ENCODE assay signal across 12 cellular contexts in genomic region chr10:62306663-62307062, GRCh38.
A peak's percentile ranks its signal among the peaks of the same experiment; 100 is the strongest.
DNase-seq lines count a peak whose midpoint lies in the region; ATAC-seq lines count a peak whose summit lies in the region.
"Had no signal": no experiment of that assay in that cellular context is flagged by ENCODE, and none has a peak within 500 bp of the region (broad histone marks: within the 10 kb centered on the region; RNA-seq: fewer than 3 reads in every experiment).

No MANE protein-coding gene starts in this region.

- peak; percentile 18 for ATAC-seq in stimulated activated naive CD8-positive, alpha-beta T cell treated with anti-CD3 and anti-CD28 coated beads, Interleukin-15, amount 100 ng/mL, for 72 hours
- ATAC-seq in HG03460 (IDR thresholded peaks at IDR 0.05; ENCODE audit: unreplicated experiment), result no peak

- peak overlapping the region; percentile 43 for H3K4me3 Mint-ChIP-seq in activated naive CD4-positive, alpha-beta T cell treated with anti-CD3 and anti-CD28 coated beads, Interleukin-2, amount 50 U/mL, for 24 hours
- no peak overlapping the region for H3K4me3 Mint-ChIP-seq in stimulated activated naive CD8-positive, alpha-beta T cell treated with anti-CD3 and anti-CD28 coated beads, Interleukin-15, amount 100 ng/mL, for 72 hours
- H3K4me3 Mint-ChIP-seq: brain had no signal

- H3K27ac Mint-ChIP-seq in activated naive CD4-positive, alpha-beta T cell treated with anti-CD3 and anti-CD28 coated beads, Interleukin-2, amount 50 U/mL, for 24 hours, result no peak overlapping the region
- no peak overlapping the region for H3K27ac Mint-ChIP-seq in stimulated activated naive CD8-positive, alpha-beta T cell treated with anti-CD3 and anti-CD28 coated beads, Interleukin-15, amount 100 ng/mL, for 72 hours
- H3K27ac Mint-ChIP-seq: brain had no signal

- peaks cover 42% of the 10 kb centered on the region for H3K4me1 Mint-ChIP-seq in activated naive CD4-positive, alpha-beta T cell treated with anti-CD3 and anti-CD28 coated beads, Interleukin-2, amount 50 U/mL, for 24 hours
- peaks cover 15% of the 10 kb centered on the region for H3K4me1 Mint-ChIP-seq in stimulated activated naive CD8-positive, alpha-beta T cell treated with anti-CD3 and anti-CD28 coated beads, Interleukin-15, amount 100 ng/mL, for 72 hours

- H3K9me3 Mint-ChIP-seq in activated naive CD4-positive, alpha-beta T cell treated with anti-CD3 and anti-CD28 coated beads, Interleukin-2, amount 50 U/mL, for 24 hours, result no peaks in the 10 kb centered on the region
- no peaks in the 10 kb centered on the region for H3K9me3 Mint-ChIP-seq in stimulated activated naive CD8-positive, alpha-beta T cell treated with anti-CD3 and anti-CD28 coated beads, Interleukin-15, amount 100 ng/mL, for 72 hours
- H3K9me3 Mint-ChIP-seq: brain had no signal

- H3K27me3 Mint-ChIP-seq in activated naive CD4-positive, alpha-beta T cell treated with anti-CD3 and anti-CD28 coated beads, Interleukin-2, amount 50 U/mL, for 24 hours, result peaks cover 1% of the 10 kb centered on the region
- no peaks in the 10 kb centered on the region for H3K27me3 Mint-ChIP-seq in stimulated activated naive CD8-positive, alpha-beta T cell treated with anti-CD3 and anti-CD28 coated beads, Interleukin-15, amount 100 ng/mL, for 72 hours

- peak; percentile 23 for DNase-seq in activated T-cell treated with anti-CD3 and anti-CD28 coated beads, Interleukin-2, amount 50 U/mL, for 1 hour
- no peak for DNase-seq in activated T-cell treated with anti-CD3 and anti-CD28 coated beads, Interleukin-2, amount 50 U/mL, for 48 hours
- peak; percentile 63 for DNase-seq in kidney glomerular epithelial cell (lab: John Stamatoyannopoulos, UW)
- DNase-seq in stimulated activated naive CD8-positive, alpha-beta T cell treated with anti-CD3 and anti-CD28 coated beads, Interleukin-15, amount 100 ng/mL, for 72 hours, result peak in 1 of 2 donors; percentile 1
- DNase-seq in NCI-H446 treated with DMSO at 0.1 percent for 48 hours (lab: John Stamatoyannopoulos, UW), result no peak
- no peak for DNase-seq in DMS79 treated with DMSO at 0.1 percent for 48 hours (lab: John Stamatoyannopoulos, UW)
- DNase-seq: NCI-H1436, NCI-H526 treated with DMSO at 0.1 percent for 48 hours, trophoblast cell had no signal

- no peaks in the 10 kb centered on the region for H3K36me3 Mint-ChIP-seq in activated naive CD4-positive, alpha-beta T cell treated with anti-CD3 and anti-CD28 coated beads, Interleukin-2, amount 50 U/mL, for 24 hours
- H3K36me3 Mint-ChIP-seq: brain had no signal

Comparison
In these comparisons a context has a peak if more than half of its experiments do, and no peak if none do; other contexts are left out.
1. DNase-seq: peak in activated T-cell treated with anti-CD3 and anti-CD28 coated beads, Interleukin-2, amount 50 U/mL, for 1 hour (single experiment) and kidney glomerular epithelial cell (single experiment); none in activated T-cell treated with anti-CD3 and anti-CD28 coated beads, Interleukin-2, amount 50 U/mL, for 48 hours (0 of 2), NCI-H446 treated with DMSO at 0.1 percent for 48 hours (single experiment) and DMS79 treated with DMSO at 0.1 percent for 48 hours (single experiment).